ENCODE assay signal across 9 cellular contexts in the genomic region with DNA sequence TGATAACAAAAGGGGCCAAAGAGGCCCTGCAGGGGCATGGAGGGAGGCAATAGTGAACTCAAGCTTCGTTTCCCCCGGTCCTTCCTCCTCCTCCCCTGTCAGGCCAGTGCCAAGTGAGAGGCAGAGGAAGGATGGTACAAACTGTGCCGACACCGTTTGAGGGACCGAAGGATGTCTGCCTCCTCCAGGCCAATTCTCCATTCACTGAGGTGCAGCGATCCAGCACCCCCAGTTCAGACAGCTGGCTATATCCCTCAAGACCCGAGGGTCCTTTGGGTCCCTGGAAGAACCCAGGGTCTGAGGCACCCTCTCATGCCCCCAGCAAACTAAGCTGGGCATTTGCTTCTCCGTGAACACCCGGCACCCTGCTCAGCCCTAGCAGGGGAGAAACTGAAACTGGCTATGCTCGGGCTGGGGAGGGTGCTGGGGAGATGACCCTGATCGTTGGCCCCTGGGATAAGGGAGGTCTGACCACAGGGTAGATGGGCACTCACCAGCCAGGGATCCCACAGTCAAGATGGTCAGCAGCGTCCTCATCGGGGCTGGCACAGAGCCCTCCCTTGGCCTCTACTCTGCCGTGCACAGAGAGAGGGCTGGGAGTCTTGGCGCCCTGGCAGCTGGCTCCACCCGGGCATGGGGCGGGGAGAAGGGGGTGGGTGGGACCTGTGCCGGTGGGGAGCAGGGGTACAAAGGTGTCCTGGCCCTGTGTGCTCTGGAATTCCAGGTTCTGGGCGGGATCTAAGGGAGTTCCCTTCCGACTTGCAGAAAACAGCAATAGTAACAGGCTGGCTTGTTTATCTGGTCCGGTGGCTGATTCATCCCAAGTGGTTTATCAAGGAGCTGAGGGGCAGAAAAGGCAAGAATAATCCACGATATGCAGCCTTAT. TPM values are rescaled to one million over a fixed set of nuclear protein-coding genes. Genes with fewer than 3 reads are reported as not detected.
DNase-seq lines count a peak whose midpoint lies in the region; ATAC-seq, FAIRE-seq and TF ChIP-seq lines count a peak whose summit lies in the region.
"Had no signal": no experiment of that assay in that cellular context is flagged by ENCODE, and none has a peak within 500 bp of the region (broad histone marks: within the 10 kb centered on the region; RNA-seq: fewer than 3 reads in every experiment).

A gene with protein sequence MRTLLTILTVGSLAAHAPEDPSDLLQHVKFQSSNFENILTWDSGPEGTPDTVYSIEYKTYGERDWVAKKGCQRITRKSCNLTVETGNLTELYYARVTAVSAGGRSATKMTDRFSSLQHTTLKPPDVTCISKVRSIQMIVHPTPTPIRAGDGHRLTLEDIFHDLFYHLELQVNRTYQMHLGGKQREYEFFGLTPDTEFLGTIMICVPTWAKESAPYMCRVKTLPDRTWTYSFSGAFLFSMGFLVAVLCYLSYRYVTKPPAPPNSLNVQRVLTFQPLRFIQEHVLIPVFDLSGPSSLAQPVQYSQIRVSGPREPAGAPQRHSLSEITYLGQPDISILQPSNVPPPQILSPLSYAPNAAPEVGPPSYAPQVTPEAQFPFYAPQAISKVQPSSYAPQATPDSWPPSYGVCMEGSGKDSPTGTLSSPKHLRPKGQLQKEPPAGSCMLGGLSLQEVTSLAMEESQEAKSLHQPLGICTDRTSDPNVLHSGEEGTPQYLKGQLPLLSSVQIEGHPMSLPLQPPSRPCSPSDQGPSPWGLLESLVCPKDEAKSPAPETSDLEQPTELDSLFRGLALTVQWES (minus strand): TSS at position 595 of the 886 bp plus-strand sequence. CDS start 58 bp downstream, at position 537.

- no peaks in the 10 kb centered on the region for H3K79me2 ChIP-seq in KMS-11 (ENCODE audit: insufficient read depth, low read depth)

- peak within 1 kb of the TSS; percentile 92 for H3K4me2 ChIP-seq in KMS-11

- TF ChIP-seq EP300 in transverse colon (IDR thresholded peaks at IDR 0.05; ENCODE audit: low read depth) = no peak

- intact Hi-C loops in kidney (cut with DNase I) (no loop called here), transverse colon (cut with DNase I; ENCODE audit: low total_unique reads) (no loop called here)

- 25 to 30% methylated on average over 3 to 22 of the region's 22 CpGs for WGBS in transverse colon (ENCODE audit: low coverage in 1 of 2), 2 donors

- H3K27ac ChIP-seq in KMS-11 (no peak within 1 kb of the TSS; the same call in 1 of the 2 replicates), kidney (ENCODE audit: low read depth in 2 of 2, low read length in 2 of 2) (no peak within 1 kb of the TSS), transverse colon (peak within 1 kb of the TSS; percentile 58 to 71 (median 67))

- H3K4me1 ChIP-seq in KMS-11 (ENCODE audit: low read depth, poor library complexity, severe bottlenecking) = peaks cover 16% of the 10 kb centered on the region
- peaks cover 4 to 7% of the 10 kb centered on the region in 2 donors for H3K4me1 ChIP-seq in kidney (ENCODE audit: control insufficient read depth in 1 of 2, insufficient read depth in 1 of 2, low read depth in 1 of 2, low read length in 2 of 2)
- peaks cover 0 to 12% (median 6%) of the 10 kb centered on the region in 4 donors for H3K4me1 ChIP-seq in transverse colon

- FAIRE-seq in kidney (lab: Jason Lieb, UNC) = no peak

- no peaks in the 10 kb centered on the region for H3K27me3 ChIP-seq in KMS-11 (ENCODE audit: insufficient read depth, low read depth)
- no peaks in the 10 kb centered on the region for H3K27me3 ChIP-seq in transverse colon

- H3K4me3 ChIP-seq in KMS-11 (IDR thresholded peaks at IDR 0.05; ENCODE audit: insufficient read depth, low read depth, low read length) (peak within 1 kb of the TSS; percentile 86), kidney (ENCODE audit: low read length in 2 of 2) (peak within 1 kb of the TSS; percentile 60 to 71), transverse colon (peak within 1 kb of the TSS in 3 of 4 donors; percentile 37 to 52 (median 47))

- H2AFZ ChIP-seq in KMS-11 (ENCODE audit: low read depth) = peak within 1 kb of the TSS; percentile 99

- no peaks in the 10 kb centered on the region for H4K20me1 ChIP-seq in KMS-11 (ENCODE audit: insufficient read depth)

- H3K9me3 ChIP-seq in kidney (ENCODE audit: control insufficient read depth in 1 of 2, low read length in 2 of 2) (no peaks in the 10 kb centered on the region), transverse colon (no peaks in the 10 kb centered on the region)

- no peaks in the 10 kb centered on the region for H3K36me3 ChIP-seq in KMS-11 (ENCODE audit: insufficient read depth)
- no peaks in the 10 kb centered on the region for H3K36me3 ChIP-seq in kidney (ENCODE audit: control insufficient read depth in 1 of 2, insufficient read depth in 2 of 2, low read length in 2 of 2)
- no peaks in the 10 kb centered on the region for H3K36me3 ChIP-seq in transverse colon

- ATAC-seq in HG03139 (IDR thresholded peaks at IDR 0.05; ENCODE audit: unreplicated experiment) (no peak), HG02588 (IDR thresholded peaks at IDR 0.05; ENCODE audit: unreplicated experiment) (no peak), HG02938 (IDR thresholded peaks at IDR 0.05; ENCODE audit: unreplicated experiment) (no peak), HG03378 (IDR thresholded peaks at IDR 0.05; ENCODE audit: unreplicated experiment) (no peak)

- in situ Hi-C loops in transverse colon (cut with MboI; ENCODE audit: low pct_ligation_motif_present in 1 of 4, low pct_unique_long_range_greater_than_20kb in 1 of 4, low sequenced_read_pairs in 3 of 4) = no loop called here

- DNase-seq in amniotic epithelial cell (ENCODE audit: low read depth) (peak; percentile 72), kidney (peak; percentile 77), transverse colon (peak; percentile 84)

- TF ChIP-seq POLR2A in transverse colon (IDR thresholded peaks at IDR 0.05) = peak; percentile 68

- TF ChIP-seq CTCF in KMS-11 (conservative IDR thresholded peaks at IDR 0.05; ENCODE audit: low read depth, low read length) (no peak), kidney (IDR thresholded peaks at IDR 0.05; ENCODE audit: borderline replicate concordance, extremely low read depth, insufficient read depth) (no peak), transverse colon (IDR thresholded peaks at IDR 0.05) (no peak)

- peak within 1 kb of the TSS; percentile 66; the same call in 1 of the 2 replicates for H3K9ac ChIP-seq in KMS-11
- H3K9ac ChIP-seq in kidney (ENCODE audit: low read length in 2 of 2) = peak within 1 kb of the TSS in 1 of 2 donors; percentile 58

RNA-seq across cellular contexts. Expression of the gene that starts here (rescaled TPM):
- total RNA-seq in kidney (1.4 TPM), transverse colon (10 to 100 TPM in 3 of 4 donors, 1 to 10 TPM in 1; 4.4 to 29.2 (median 27.3) TPM)
- polyA plus RNA-seq in kidney (ENCODE audit: insufficient read depth, low read depth, low replicate concordance) = 1.4 TPM
- total RNA-seq: mononuclear cell had no signal

Comparison
In these comparisons a context has a peak if more than half of its experiments do, and no peak if none do; other contexts are left out.
1. H3K27ac ChIP-seq: peak in transverse colon (4 of 4); none in KMS-11 (single experiment) and kidney (0 of 2).
2. Peak in every context shown above with its lines, with median percentiles within 50 percentile points of each other: H3K4me3 ChIP-seq and DNase-seq.